8 cellular contexts compared by ENCODE assay signal in genomic region chr2:105919826-105920225, GRCh38.
DNase-seq lines count a peak whose midpoint lies in the region; ATAC-seq and TF ChIP-seq lines count a peak whose summit lies in the region.

No MANE protein-coding gene starts in this region.

- H3K4me3 ChIP-seq in BE2C (ENCODE audit: low read depth, low read length): no peak overlapping the region
- H3K4me3 ChIP-seq in gastroesophageal sphincter: no peak overlapping the region

- TF ChIP-seq CTCF in BE2C (IDR thresholded peaks at IDR 0.05; ENCODE audit: low read depth, low read length): peak; percentile 30; the same call in 1 of the 2 replicates
- peak in 3 of 4 experiments; percentile 10 to 40 (median 23) for TF ChIP-seq CTCF in gastroesophageal sphincter (IDR thresholded peaks at IDR 0.05)

- ATAC-seq in gastroesophageal sphincter (no peak), GM21723 (IDR thresholded peaks at IDR 0.05; ENCODE audit: unreplicated experiment) (no peak)

- no peak for TF ChIP-seq POLR2A in gastroesophageal sphincter (IDR thresholded peaks at IDR 0.05)

- no peak for TF ChIP-seq EP300 in gastroesophageal sphincter (IDR thresholded peaks at IDR 0.05)

- H3K9me3 ChIP-seq in BE2C (no peaks in the 10 kb centered on the region), gastroesophageal sphincter (peaks cover 0 to 13% (median 0%) of the 10 kb centered on the region in 3 donors)

- no peak overlapping the region for H3K27ac ChIP-seq in gastroesophageal sphincter

- H3K27me3 ChIP-seq in BE2C (no peaks in the 10 kb centered on the region), gastroesophageal sphincter (no peaks in the 10 kb centered on the region)

- DNase-seq in BE2C (peak; percentile 13), LHCN-M2 (ENCODE audit: low read depth) (peak; percentile 38), activated T-cell treated with anti-CD3 and anti-CD28 coated beads for 4 hours (peak; percentile 33), HK-2 (ENCODE audit: unreplicated experiment) (no peak), GM19240 (ENCODE audit: insufficient read length, low spot score) (no peak)
- peak; percentile 49 to 55 for DNase-seq in stimulated activated CD4-positive, alpha-beta T cell treated with anti-CD3 and anti-CD28 coated beads, Interleukin-4, amount 100 ng/mL, for 48 hours (ENCODE audit: low read depth in 2 of 2)

- H3K36me3 ChIP-seq in BE2C (no peaks in the 10 kb centered on the region), gastroesophageal sphincter (no peaks in the 10 kb centered on the region)

- H3K4me1 ChIP-seq in BE2C (no peaks in the 10 kb centered on the region), gastroesophageal sphincter (no peaks in the 10 kb centered on the region)

Comparison
In these comparisons a context has a peak if more than half of its experiments do, and no peak if none do; other contexts are left out.
1. DNase-seq: peak in BE2C (single experiment), LHCN-M2 (single experiment), activated T-cell treated with anti-CD3 and anti-CD28 coated beads for 4 hours (single experiment) and stimulated activated CD4-positive, alpha-beta T cell treated with anti-CD3 and anti-CD28 coated beads, Interleukin-4, amount 100 ng/mL, for 48 hours (2 of 2); none in HK-2 (single experiment) and GM19240 (single experiment).